Comparison of ENCODE assay signal across 8 cellular contexts in the genomic region with DNA sequence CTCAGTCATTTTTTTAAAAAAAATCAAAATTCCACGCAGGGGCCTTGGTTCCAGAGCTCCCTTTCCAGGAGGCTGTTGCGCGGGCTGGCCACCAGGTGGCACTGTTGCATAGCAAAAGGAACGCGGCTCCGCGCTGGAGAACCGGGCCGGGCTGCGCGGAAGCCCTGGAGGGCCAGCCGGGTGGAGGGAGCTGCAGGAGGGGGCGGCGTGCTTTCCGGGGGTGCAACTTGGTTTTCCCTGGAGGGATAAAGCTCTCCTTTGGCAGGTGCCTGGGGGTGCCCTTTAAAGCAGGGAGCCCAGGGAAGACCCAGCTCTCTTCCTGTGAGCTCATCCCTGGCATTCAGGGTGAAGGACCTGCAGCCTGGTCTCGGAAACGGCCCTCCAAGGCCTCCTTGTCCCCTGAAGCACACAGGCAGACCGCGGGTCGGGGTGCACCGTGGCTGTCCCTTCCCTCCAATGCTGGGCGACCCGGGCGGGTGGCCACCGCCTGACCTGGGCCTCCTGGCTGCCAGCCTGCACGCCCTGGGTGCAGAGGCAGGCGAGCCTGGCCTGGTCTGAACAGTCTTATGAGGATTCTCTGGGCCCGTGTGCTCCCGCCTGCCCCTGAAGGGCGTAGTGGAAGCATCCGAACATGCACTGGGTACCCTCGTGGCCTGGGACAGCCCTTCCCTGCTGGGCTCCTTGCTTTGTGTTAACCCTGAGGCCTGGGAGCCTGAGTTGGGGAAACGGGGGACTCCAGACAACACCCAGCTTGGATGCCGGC. TPM values are rescaled to one million over a fixed set of nuclear protein-coding genes. Genes with fewer than 3 reads are reported as not detected.
DNase-seq lines count a peak whose midpoint lies in the region; ATAC-seq and TF ChIP-seq lines count a peak whose summit lies in the region.

No MANE protein-coding gene starts in this region.

- peaks cover 6% of the 10 kb centered on the region for H3K27me3 Mint-ChIP-seq in activated T-cell treated with anti-CD3 and anti-CD28 coated beads, Interleukin-2, amount 50 U/mL, for 72 hours (ENCODE audit: low read depth)
- peaks cover under 1% of the 10 kb centered on the region for H3K27me3 Mint-ChIP-seq in neural crest cell (ENCODE audit: low read depth)

- H3K79me2 ChIP-seq in PC-3 (ENCODE audit: low read length): no peaks in the 10 kb centered on the region

- TF ChIP-seq CTCF in AG09309 (IDR thresholded peaks at IDR 0.05; ENCODE audit: control insufficient read depth, insufficient read depth, low read depth, low read length, missing control alignments): peak; percentile 92
- TF ChIP-seq CTCF in PC-3 (conservative IDR thresholded peaks at IDR 0.05; ENCODE audit: low read depth, low read length): peak; percentile 91
- TF ChIP-seq CTCF in fibroblast of pulmonary artery (IDR thresholded peaks at IDR 0.05; ENCODE audit: low read length, missing control alignments): peak; percentile 81
- peak; percentile 99 for TF ChIP-seq CTCF in neural crest cell (conservative IDR thresholded peaks at IDR 0.05)

- no peak overlapping the region for H3K4me2 ChIP-seq in PC-3 (ENCODE audit: low read length)

- H3K9me2 ChIP-seq in PC-3 (replicated peaks; ENCODE audit: low read length): no peaks in the 10 kb centered on the region

- no peak overlapping the region for H2AFZ ChIP-seq in PC-3 (ENCODE audit: low read length)

- intact Hi-C loops in PC-3 (cut with micrococcal nuclease): loop anchor here (2.0 to 5.0 kb wide), 2 partner anchors 39 to 504 kb away; no protein-coding TSS in a partner anchor

- no peaks in the 10 kb centered on the region for H3K9me3 ChIP-seq in PC-3 (ENCODE audit: low read length)

- H4K20me1 ChIP-seq in PC-3 (ENCODE audit: low read length): no peaks in the 10 kb centered on the region

- no peaks in the 10 kb centered on the region for H3K36me3 Mint-ChIP-seq in activated T-cell treated with anti-CD3 and anti-CD28 coated beads, Interleukin-2, amount 50 U/mL, for 72 hours (ENCODE audit: insufficient read depth in 2 of 2)
- H3K36me3 Mint-ChIP-seq in neural crest cell (ENCODE audit: low read depth): no peaks in the 10 kb centered on the region

- POLR2A ChIA-PET in PC-3 (lab: Charles Lee; ENCODE audit: unreplicated experiment): no interaction called here

- no peaks in the 10 kb centered on the region for H3K36me3 ChIP-seq in PC-3 (ENCODE audit: low read depth, low read length)

- CTCF ChIA-PET in PC-3 (lab: Charles Lee): interaction anchor here (0.5 to 1.3 kb wide), 14 partner anchors 13 to 1170 kb away, joined by 3 to 16 read pairs (median 5); partner anchors contain the start of gene SYT8

- no peak overlapping the region for H3K4me3 ChIP-seq in AG09309 (ENCODE audit: control insufficient read depth, low read depth, low read length)
- H3K4me3 ChIP-seq in PC-3 (ENCODE audit: low read length): no peak overlapping the region
- no peak overlapping the region for H3K4me3 ChIP-seq in fibroblast of pulmonary artery (replicated peaks; ENCODE audit: low read depth, low read length)

- H3K27ac ChIP-seq in PC-3 (ENCODE audit: low read length): no peak overlapping the region

- H3K27me3 ChIP-seq in PC-3 (ENCODE audit: low read length): 0 out of 2 replicates have a peak, but pooled peaks cover 5% of the 10 kb centered on the region

- H3K4me1 Mint-ChIP-seq in activated T-cell treated with anti-CD3 and anti-CD28 coated beads, Interleukin-2, amount 50 U/mL, for 72 hours (ENCODE audit: low read depth): no peaks in the 10 kb centered on the region
- H3K4me1 Mint-ChIP-seq in neural crest cell: no peaks in the 10 kb centered on the region

- H3K27ac Mint-ChIP-seq in activated T-cell treated with anti-CD3 and anti-CD28 coated beads, Interleukin-2, amount 50 U/mL, for 72 hours: no peak overlapping the region
- no peak overlapping the region for H3K27ac Mint-ChIP-seq in neural crest cell (ENCODE audit: unreplicated experiment)

- no TSS peak for BruUV-seq in PC-3 (replicated peaks; lab: Mats Ljungman, UMichigan)

- no peaks in the 10 kb centered on the region for H3F3A ChIP-seq in PC-3 (ENCODE audit: low read length, unreplicated experiment)

- ATAC-seq in PC-3 (peak; percentile 89), HG02938 (IDR thresholded peaks at IDR 0.05; ENCODE audit: unreplicated experiment) (no peak)
- peak; percentile 77 to 78 for ATAC-seq in activated T-cell treated with anti-CD3 and anti-CD28 coated beads, Interleukin-2, amount 50 U/mL, for 72 hours (replicated peaks in 1 of 2)

- no peak overlapping the region for H3K9ac ChIP-seq in PC-3 (ENCODE audit: low read length)

- H3K4me3 Mint-ChIP-seq in activated T-cell treated with anti-CD3 and anti-CD28 coated beads, Interleukin-2, amount 50 U/mL, for 72 hours: no peak overlapping the region
- H3K4me3 Mint-ChIP-seq in neural crest cell: no peak overlapping the region

- H3K9me3 Mint-ChIP-seq in activated T-cell treated with anti-CD3 and anti-CD28 coated beads, Interleukin-2, amount 50 U/mL, for 72 hours: no peaks in the 10 kb centered on the region
- no peaks in the 10 kb centered on the region for H3K9me3 Mint-ChIP-seq in neural crest cell

- no peaks in the 10 kb centered on the region for H3K4me1 ChIP-seq in PC-3 (ENCODE audit: insufficient read depth, low read length)

- no peak for DNase-seq in AG09309 (ENCODE audit: low read depth)
- DNase-seq in GM19240 (ENCODE audit: insufficient read length, low spot score): peak; percentile 79
- DNase-seq in PC-3: peak; percentile 70
- peak; percentile 77 to 84 for DNase-seq in activated T-cell treated with anti-CD3 and anti-CD28 coated beads, Interleukin-2, amount 50 U/mL, for 72 hours
- peak; percentile 57 for DNase-seq in fibroblast of pulmonary artery (ENCODE audit: low read depth)
- peak; percentile 95 for DNase-seq in neural crest cell (ENCODE audit: low read depth, low spot score)
- DNase-seq in stromal cell of bone marrow (ENCODE audit: low read depth): peak; percentile 24

RNA-seq across cellular contexts. Expression of gene KRTAP5-5, which starts 23.4 kb away (rescaled TPM):
- not detected in 2 replicates for total RNA-seq in PC-3 (2014; rRNA removed)
- not detected for total RNA-seq in activated T-cell treated with anti-CD3 and anti-CD28 coated beads, Interleukin-2, amount 50 U/mL, for 72 hours
- total RNA-seq in neural crest cell: not detected in 2 replicates

RNA-seq across cellular contexts. Expression of gene KRTAP5-4, which starts 31.0 kb away (rescaled TPM):
- total RNA-seq in PC-3 (2014; rRNA removed): not detected in 2 replicates
- not detected for total RNA-seq in activated T-cell treated with anti-CD3 and anti-CD28 coated beads, Interleukin-2, amount 50 U/mL, for 72 hours
- not detected in 2 replicates for total RNA-seq in neural crest cell

RNA-seq across cellular contexts. Expression of gene KRTAP5-6, which starts 44.0 kb away (rescaled TPM):
- total RNA-seq in PC-3 (2014; rRNA removed): not detected in 2 replicates
- not detected for total RNA-seq in activated T-cell treated with anti-CD3 and anti-CD28 coated beads, Interleukin-2, amount 50 U/mL, for 72 hours
- not detected in 2 replicates for total RNA-seq in neural crest cell

RNA-seq across cellular contexts. Expression of gene KRTAP5-3, which starts 44.7 kb away (rescaled TPM):
- total RNA-seq in PC-3 (2014; rRNA removed) (not detected in 2 replicates), neural crest cell (not detected in 2 replicates)
- total RNA-seq in activated T-cell treated with anti-CD3 and anti-CD28 coated beads, Interleukin-2, amount 50 U/mL, for 72 hours: not detected

RNA-seq across cellular contexts. Expression of gene KRTAP5-2, which starts 54.9 kb away (rescaled TPM):
- total RNA-seq in PC-3 (2014; rRNA removed) (not detected in 2 replicates), neural crest cell (not detected in 2 replicates)
- not detected for total RNA-seq in activated T-cell treated with anti-CD3 and anti-CD28 coated beads, Interleukin-2, amount 50 U/mL, for 72 hours
